34 cellular contexts compared by ENCODE assay signal in genomic region chr6:79969784-79970183, GRCh38.
"Had no signal": no experiment of that assay in that cellular context is flagged by ENCODE, and none has a peak within 500 bp of the region (broad histone marks: within the 10 kb centered on the region; RNA-seq: fewer than 3 reads in every experiment).

No MANE protein-coding gene starts in this region.

- H3K27me3 ChIP-seq: MG63 had no signal

- DNase-seq: Karpas-422, Kasumi-1, MG63, MM.1S, MV-4-11, NCI-H1048, NCI-H1092, NCI-H1092 treated with DMSO at 0.1 percent for 48 hours, NCI-H1105, NCI-H1105 treated with DMSO at 0.1 percent for 48 hours, NCI-H1417, NCI-H1417 treated with DMSO at 0.1 percent for 48 hours, NCI-H1436, NCI-H1436 treated with DMSO at 0.1 percent for 48 hours, NCI-H146, NCI-H1694, NCI-H1694 treated with DMSO at 0.1 percent for 48 hours, NCI-H187, NCI-H187 treated with DMSO at 0.1 percent for 48 hours, NCI-H1930, NCI-H2029, NCI-H2029 treated with DMSO at 0.1 percent for 48 hours, NCI-H2081, NCI-H2081 treated with DMSO at 0.1 percent for 48 hours, NCI-H2107, NCI-H2171, NCI-H2171 treated with DMSO at 0.1 percent for 48 hours, NCI-H2227 treated with DMSO at 0.1 percent for 48 hours, NCI-H226, NCI-H345, NCI-H446, NCI-H446 treated with DMSO at 0.1 percent for 48 hours, NCI-H510A, NCI-H510A treated with DMSO at 0.1 percent for 48 hours had no signal

- H3K4me3 ChIP-seq: MG63 had no signal

- H3K36me3 ChIP-seq: MG63 had no signal
